Comparison of ENCODE assay signal across 23 cellular contexts in genomic region chr1:160082926-160083325, GRCh38. TPM values are rescaled to one million over a fixed set of nuclear protein-coding genes. Genes with fewer than 3 reads are reported as not detected.
DNase-seq lines count a peak whose midpoint lies in the region; ATAC-seq lines count a peak whose summit lies in the region.
"Had no signal": no experiment of that assay in that cellular context is flagged by ENCODE, and none has a peak within 500 bp of the region (broad histone marks: within the 10 kb centered on the region; RNA-seq: fewer than 3 reads in every experiment).

No MANE protein-coding gene starts in this region.

- intact Hi-C loops in activated T-helper 2 cell treated with anti-CD3 and anti-CD28 coated beads, Interferon-gamma antibody, Interleukin-2, Interleukin-4, amounts not matched to agents 10 μg/mL and 5 μg/mL and 100 μg/mL, durations not matched to agents 14 hours and 24 hours and 36 hours (cut with micrococcal nuclease), result no loop called here

- H3K4me1 Mint-ChIP-seq in activated T-cell treated with anti-CD3 and anti-CD28 coated beads, Interleukin-2, amount 50 U/mL, for 4 hours (ENCODE audit: low read depth), result peaks cover 15% of the 10 kb centered on the region
- H3K4me1 Mint-ChIP-seq in activated T-helper 2 cell treated with anti-CD3 and anti-CD28 coated beads, Interferon-gamma antibody, Interleukin-2, Interleukin-4, amounts not matched to agents 10 μg/mL and 5 μg/mL and 100 μg/mL, durations not matched to agents 14 hours and 24 hours and 36 hours (ENCODE audit: low read depth), result peaks cover 16% of the 10 kb centered on the region

- H3K27ac Mint-ChIP-seq in activated T-helper 2 cell treated with anti-CD3 and anti-CD28 coated beads, Interferon-gamma antibody, Interleukin-2, Interleukin-4, amounts not matched to agents 10 μg/mL and 5 μg/mL and 100 μg/mL, durations not matched to agents 14 hours and 24 hours and 36 hours, result no peak overlapping the region
- H3K27ac Mint-ChIP-seq: HFFc6; stimulated activated naive B cell treated with anti-CD40 and anti-IgM and Interleukin-4, amounts not matched to agents 10 μg/mL and 1 μg/mL and 100 μg/mL, for 72 hours had no signal

- H3K27me3 Mint-ChIP-seq in activated T-cell treated with anti-CD3 and anti-CD28 coated beads, Interleukin-2, amount 50 U/mL, for 4 hours (ENCODE audit: low read depth), result peaks cover 48% of the 10 kb centered on the region
- H3K27me3 Mint-ChIP-seq in activated T-helper 2 cell treated with anti-CD3 and anti-CD28 coated beads, Interferon-gamma antibody, Interleukin-2, Interleukin-4, amounts not matched to agents 10 μg/mL and 5 μg/mL and 100 μg/mL, durations not matched to agents 14 hours and 24 hours and 36 hours (ENCODE audit: low read depth), result peaks cover 44% of the 10 kb centered on the region

- H3K4me3 Mint-ChIP-seq in activated T-cell treated with anti-CD3 and anti-CD28 coated beads, Interleukin-2, amount 50 U/mL, for 4 hours, result peak overlapping the region; percentile 46
- H3K4me3 Mint-ChIP-seq in activated T-helper 2 cell treated with anti-CD3 and anti-CD28 coated beads, Interferon-gamma antibody, Interleukin-2, Interleukin-4, amounts not matched to agents 10 μg/mL and 5 μg/mL and 100 μg/mL, durations not matched to agents 14 hours and 24 hours and 36 hours (ENCODE audit: low read depth), result peak overlapping the region; percentile 38
- H3K4me3 Mint-ChIP-seq: HFFc6 had no signal

- no peaks in the 10 kb centered on the region for H3K9me3 Mint-ChIP-seq in activated T-cell treated with anti-CD3 and anti-CD28 coated beads, Interleukin-2, amount 50 U/mL, for 4 hours
- H3K9me3 Mint-ChIP-seq in activated T-helper 2 cell treated with anti-CD3 and anti-CD28 coated beads, Interferon-gamma antibody, Interleukin-2, Interleukin-4, amounts not matched to agents 10 μg/mL and 5 μg/mL and 100 μg/mL, durations not matched to agents 14 hours and 24 hours and 36 hours, result no peaks in the 10 kb centered on the region
- H3K9me3 Mint-ChIP-seq: HFFc6; stimulated activated naive B cell treated with anti-CD40 and anti-IgM and Interleukin-4, amounts not matched to agents 10 μg/mL and 1 μg/mL and 100 μg/mL, for 72 hours had no signal

- peaks cover 6% of the 10 kb centered on the region for H3K36me3 Mint-ChIP-seq in activated T-cell treated with anti-CD3 and anti-CD28 coated beads, Interleukin-2, amount 50 U/mL, for 4 hours (ENCODE audit: insufficient read depth)
- no peaks in the 10 kb centered on the region for H3K36me3 Mint-ChIP-seq in activated T-helper 2 cell treated with anti-CD3 and anti-CD28 coated beads, Interferon-gamma antibody, Interleukin-2, Interleukin-4, amounts not matched to agents 10 μg/mL and 5 μg/mL and 100 μg/mL, durations not matched to agents 14 hours and 24 hours and 36 hours (ENCODE audit: low read depth)

- ATAC-seq in activated T-cell treated with anti-CD3 and anti-CD28 coated beads, Interleukin-2, amount 50 U/mL, for 4 hours, result no peak
- ATAC-seq in esophagus mucosa, result no peak
- ATAC-seq: stimulated activated naive B cell treated with anti-CD40 and anti-IgM and Interleukin-4, amounts not matched to agents 10 μg/mL and 1 μg/mL and 100 μg/mL, for 72 hours had no signal

- DNase-seq in activated T-cell treated with anti-CD3 and anti-CD28 coated beads, Interleukin-2, amount 50 U/mL, for 4 hours, result no peak
- no peak for DNase-seq in activated T-cell treated with anti-CD3 and anti-CD28 coated beads, Interleukin-2, amount 50 U/mL, for 1 hour
- DNase-seq in activated T-helper 2 cell treated with anti-CD3 and anti-CD28 coated beads, Interferon-gamma antibody, Interleukin-2, Interleukin-4, amounts not matched to agents 10 μg/mL and 5 μg/mL and 100 μg/mL, durations not matched to agents 14 hours and 24 hours and 36 hours (ENCODE audit: low spot score), result no peak
- DNase-seq in middle frontal gyrus (ENCODE audit: extremely low spot score, low spot score) (peak; percentile 2), amniotic stem cell (lab: John Stamatoyannopoulos, UW) (no peak), NCI-H187 treated with DMSO at 0.1 percent for 48 hours (lab: John Stamatoyannopoulos, UW) (no peak)
- DNase-seq: activated CD4-positive, CD25-positive, alpha-beta regulatory T cell treated with anti-CD3 and anti-CD28 coated beads, Interleukin-2, amount 50 U/mL, for 72 hours; activated CD8-positive, alpha-beta memory T cell treated with anti-CD3 and anti-CD28 coated beads for 24 hours; BE2C; dermis blood vessel endothelial cell; EL; HFFc6; Kasumi-1; NCI-H1048; NCI-H1930; NCI-H748 treated with DMSO at 0.1 percent for 48 hours; stimulated activated CD4-positive, alpha-beta T cell treated with anti-CD3 and anti-CD28 coated beads, Interleukin-2, amount 100 ng/mL, for 24 hours; stimulated activated naive B cell treated with anti-CD40 and anti-IgM and Interleukin-4, amounts not matched to agents 10 μg/mL and 1 μg/mL and 100 μg/mL, for 72 hours had no signal

- peak overlapping the region; percentile 92 for H3K27ac ChIP-seq in temporal lobe (ENCODE audit: low read depth, low read length)

RNA-seq across cellular contexts. Expression of gene KCNJ9, which starts 1.6 kb away (rescaled TPM):
- total RNA-seq in activated T-cell treated with anti-CD3 and anti-CD28 coated beads, Interleukin-2, amount 50 U/mL, for 4 hours, result not detected
- total RNA-seq in activated T-helper 2 cell treated with anti-CD3 and anti-CD28 coated beads, Interferon-gamma antibody, Interleukin-2, Interleukin-4, amounts not matched to agents 10 μg/mL and 5 μg/mL and 100 μg/mL, durations not matched to agents 14 hours and 24 hours and 36 hours, result not detected in 2 replicates
- 10.6 TPM for total RNA-seq in temporal lobe
- total RNA-seq in esophagus mucosa, result not detected
- total RNA-seq: A172, dermis blood vessel endothelial cell, HFFc6, mesenteric fat pad, skeletal muscle tissue had no signal

RNA-seq across cellular contexts. Expression of gene KCNJ10, which starts 13.0 kb away (rescaled TPM):
- under 1 TPM in 1 of 3 donors, not detected in 2; 0.32 TPM for total RNA-seq in activated T-cell treated with anti-CD3 and anti-CD28 coated beads, Interleukin-2, amount 50 U/mL, for 4 hours
- total RNA-seq in activated T-helper 2 cell treated with anti-CD3 and anti-CD28 coated beads, Interferon-gamma antibody, Interleukin-2, Interleukin-4, amounts not matched to agents 10 μg/mL and 5 μg/mL and 100 μg/mL, durations not matched to agents 14 hours and 24 hours and 36 hours, result 0.11 TPM in 1 of 2 replicates, not detected in the other
- total RNA-seq in temporal lobe, result 5.9 TPM
- not detected for total RNA-seq in esophagus mucosa
- total RNA-seq: A172, dermis blood vessel endothelial cell, HFFc6 had no signal

RNA-seq across cellular contexts. Expression of gene IGSF8, which starts 15.5 kb away (rescaled TPM):
- 10 to 100 TPM; 30.5 to 45.7 (median 43.1) TPM for total RNA-seq in activated T-cell treated with anti-CD3 and anti-CD28 coated beads, Interleukin-2, amount 50 U/mL, for 4 hours
- 34.1 and 35.0 TPM in 2 replicates for total RNA-seq in activated T-helper 2 cell treated with anti-CD3 and anti-CD28 coated beads, Interferon-gamma antibody, Interleukin-2, Interleukin-4, amounts not matched to agents 10 μg/mL and 5 μg/mL and 100 μg/mL, durations not matched to agents 14 hours and 24 hours and 36 hours
- total RNA-seq in temporal lobe, result 43.5 TPM
- total RNA-seq in esophagus mucosa, result 13.7 TPM

RNA-seq across cellular contexts. Expression of gene ATP1A2, which starts 32.6 kb away (rescaled TPM):
- not detected for total RNA-seq in activated T-cell treated with anti-CD3 and anti-CD28 coated beads, Interleukin-2, amount 50 U/mL, for 4 hours
- total RNA-seq in activated T-helper 2 cell treated with anti-CD3 and anti-CD28 coated beads, Interferon-gamma antibody, Interleukin-2, Interleukin-4, amounts not matched to agents 10 μg/mL and 5 μg/mL and 100 μg/mL, durations not matched to agents 14 hours and 24 hours and 36 hours, result not detected in 2 replicates
- 93.2 TPM for total RNA-seq in temporal lobe
- 0.80 TPM for total RNA-seq in esophagus mucosa
- total RNA-seq: dermis blood vessel endothelial cell had no signal

RNA-seq across cellular contexts. Expression of gene PIGM, which starts 51.1 kb away (rescaled TPM):
- 1 to 10 TPM; 4.1 to 5.7 (median 4.5) TPM for total RNA-seq in activated T-cell treated with anti-CD3 and anti-CD28 coated beads, Interleukin-2, amount 50 U/mL, for 4 hours
- 6.7 and 7.1 TPM in 2 replicates for total RNA-seq in activated T-helper 2 cell treated with anti-CD3 and anti-CD28 coated beads, Interferon-gamma antibody, Interleukin-2, Interleukin-4, amounts not matched to agents 10 μg/mL and 5 μg/mL and 100 μg/mL, durations not matched to agents 14 hours and 24 hours and 36 hours
- total RNA-seq in temporal lobe (5.9 TPM), esophagus mucosa (3.3 TPM)

Comparison
In these comparisons a context has a peak if more than half of its experiments do, and no peak if none do; other contexts are left out.
1. RNA of gene KCNJ9, which starts 1.6 kb away (total RNA-seq): 10.6 TPM in temporal lobe (single experiment); not detected in activated T-cell treated with anti-CD3 and anti-CD28 coated beads, Interleukin-2, amount 50 U/mL, for 4 hours, not detected in activated T-helper 2 cell treated with anti-CD3 and anti-CD28 coated beads, Interferon-gamma antibody, Interleukin-2, Interleukin-4, amounts not matched to agents 10 μg/mL and 5 μg/mL and 100 μg/mL, durations not matched to agents 14 hours and 24 hours and 36 hours and not detected in esophagus mucosa (single experiment); every median in the first group is over 10 times any median in the second.